ENCODE assay signal across 18 cellular contexts in the genomic region with DNA sequence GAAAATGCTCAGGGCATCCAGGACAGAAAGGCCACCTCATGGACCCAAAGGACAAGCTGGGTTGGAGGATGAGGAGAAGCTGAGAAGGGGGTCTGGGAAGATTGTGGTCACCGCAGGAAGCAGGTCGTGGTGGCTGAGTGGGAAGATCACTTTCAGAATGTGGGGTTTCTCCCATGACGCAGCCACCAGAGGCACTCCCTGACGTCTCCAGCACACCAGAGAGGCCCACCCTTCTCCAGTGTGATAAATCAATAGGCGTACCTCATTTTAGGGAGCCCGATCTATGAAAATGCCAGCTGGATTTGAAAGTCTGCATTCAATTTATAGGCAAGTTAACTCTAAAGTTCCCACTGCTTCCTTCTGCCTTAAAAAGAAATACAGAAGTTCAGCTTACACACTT. TPM values are rescaled to one million over a fixed set of nuclear protein-coding genes. Genes with fewer than 3 reads are reported as not detected.
A peak's percentile ranks its signal among the peaks of the same experiment; 100 is the strongest.
DNase-seq lines count a peak whose midpoint lies in the region; ATAC-seq and TF ChIP-seq lines count a peak whose summit lies in the region.
"Had no signal": no experiment of that assay in that cellular context is flagged by ENCODE, and none has a peak within 500 bp of the region (broad histone marks: within the 10 kb centered on the region; RNA-seq: fewer than 3 reads in every experiment).

No MANE protein-coding gene starts in this region.

- no peak overlapping the region for H3K14ac ChIP-seq in trophoblast cell (ENCODE audit: low read length)

- H3K18ac ChIP-seq in trophoblast cell (ENCODE audit: low read length): no peak overlapping the region

- DNase-seq in SIG-M5 treated with dmso at 0.1 percent for 504 hours (lab: John Stamatoyannopoulos, UW; ENCODE audit: unreplicated experiment): peak; percentile 35
- no peak for DNase-seq in SIG-M5 (lab: John Stamatoyannopoulos, UW)
- DNase-seq in Kasumi-1 (lab: John Stamatoyannopoulos, UW): peak; percentile 2 to 10
- DNase-seq in esophagus muscularis mucosa (ENCODE audit: extremely low spot score): no peak
- DNase-seq in trophoblast cell: no peak
- DNase-seq: 8988T, COR-L47, NCI-H1436, NCI-H2029 treated with DMSO at 0.1 percent for 48 hours, NCI-H510A treated with DMSO at 0.1 percent for 48 hours, RPMI8226 had no signal

- no peak overlapping the region for H3K4ac ChIP-seq in trophoblast cell (ENCODE audit: low read depth, low read length)

- H4K8ac ChIP-seq in trophoblast cell (ENCODE audit: low read depth, low read length): no peak overlapping the region

- intact Hi-C loops in esophagus muscularis mucosa (cut with DNase I): no loop called here

- no peak overlapping the region for H2BK12ac ChIP-seq in trophoblast cell (ENCODE audit: low read length)

- peaks cover 0 to 4% (median 0%) of the 10 kb centered on the region in 4 donors for H3K36me3 ChIP-seq in esophagus muscularis mucosa
- no peaks in the 10 kb centered on the region for H3K36me3 ChIP-seq in trophoblast cell (ENCODE audit: control insufficient read depth in 1 of 2, insufficient read depth in 2 of 2, low read length in 2 of 2)
- H3K36me3 ChIP-seq: SJSA1 had no signal

- H3K79me2 ChIP-seq in trophoblast cell (ENCODE audit: control insufficient read depth, insufficient read depth, low read length, poor library complexity): no peaks in the 10 kb centered on the region

- no peak overlapping the region for H3K4me3 ChIP-seq in esophagus muscularis mucosa
- H3K4me3 ChIP-seq in trophoblast cell (ENCODE audit: low read depth, low read length): no peak overlapping the region
- H3K4me3 ChIP-seq: SJSA1 had no signal

- no peak overlapping the region for H2BK120ac ChIP-seq in trophoblast cell (ENCODE audit: insufficient read depth, low read length, poor library complexity)

- H3K27me3 ChIP-seq in esophagus muscularis mucosa (no peaks in the 10 kb centered on the region), trophoblast cell (ENCODE audit: insufficient read depth, low read length) (no peaks in the 10 kb centered on the region)

- H3K4me1 ChIP-seq in esophagus muscularis mucosa (peaks cover 48 to 95% (median 93%) of the 10 kb centered on the region in 4 donors), trophoblast cell (ENCODE audit: control insufficient read depth in 1 of 2, insufficient read depth in 2 of 2, low read length in 2 of 2) (peaks cover 0 to 2% of the 10 kb centered on the region in 2 experiments)
- H3K4me1 ChIP-seq: SJSA1 had no signal

- no peak overlapping the region for H4K12ac ChIP-seq in trophoblast cell (ENCODE audit: low read depth, low read length)

- peak overlapping the region; percentile 44 for H3K9ac ChIP-seq in trophoblast cell (ENCODE audit: low read length)

- no peaks in the 10 kb centered on the region for H3K79me1 ChIP-seq in trophoblast cell (ENCODE audit: low read length)

- no peak for ATAC-seq in HG02885 (IDR thresholded peaks at IDR 0.05; ENCODE audit: poor library complexity, unreplicated experiment)
- ATAC-seq in GM21526 (IDR thresholded peaks at IDR 0.05; ENCODE audit: low FRiP score, unreplicated experiment): no peak
- no peak for ATAC-seq in HG02588 (IDR thresholded peaks at IDR 0.05; ENCODE audit: unreplicated experiment)
- ATAC-seq: HCT116 had no signal

- no peak overlapping the region for H2BK5ac ChIP-seq in trophoblast cell (ENCODE audit: low read depth, low read length, poor library complexity)

- TF ChIP-seq CTCF in esophagus muscularis mucosa (IDR thresholded peaks at IDR 0.05): no peak

- TF ChIP-seq EP300 in esophagus muscularis mucosa (IDR thresholded peaks at IDR 0.05): no peak

- peak overlapping the region in 3 of 4 donors; percentile 88 to 93 (median 88) for H3K27ac ChIP-seq in esophagus muscularis mucosa (replicated peaks in 1 of 4)
- H3K27ac ChIP-seq in trophoblast cell (ENCODE audit: low read depth, low read length): no peak overlapping the region
- H3K27ac ChIP-seq: C4-2B, SJSA1 had no signal

- H4K91ac ChIP-seq in trophoblast cell (ENCODE audit: low read depth, low read length): no peak overlapping the region

- no peak overlapping the region for H2AFZ ChIP-seq in trophoblast cell (ENCODE audit: insufficient read depth, low read length, poor library complexity)

- no peaks in the 10 kb centered on the region for H3K9me3 ChIP-seq in esophagus muscularis mucosa
- no peaks in the 10 kb centered on the region for H3K9me3 ChIP-seq in trophoblast cell (ENCODE audit: insufficient read depth, low read depth, low read length)
- H3K9me3 ChIP-seq: SJSA1 had no signal

- no peak overlapping the region for H2AK5ac ChIP-seq in trophoblast cell (ENCODE audit: low read length)

- H3K23ac ChIP-seq in trophoblast cell (ENCODE audit: low read length): no peak overlapping the region

- no peak overlapping the region for H3K4me2 ChIP-seq in trophoblast cell (ENCODE audit: low read length)

- no peak for TF ChIP-seq POLR2A in esophagus muscularis mucosa (IDR thresholded peaks at IDR 0.05; ENCODE audit: low read depth)

- WGBS in esophagus muscularis mucosa: 53% methylated on average over 6 of the region's 6 CpGs
- no CpG with 5 or more reads among the region's 6 CpGs for WGBS in trophoblast cell (ENCODE audit: extremely low coverage, insufficient coverage, insufficient read length)

RNA-seq across cellular contexts. Expression of gene TSPAN18, which starts 10.5 kb away (rescaled TPM):
- total RNA-seq in esophagus muscularis mucosa: 10 to 100 TPM; 27.7 to 70.1 (median 50.2) TPM
- 12.0 and 12.8 TPM in 2 replicates for polyA plus RNA-seq in trophoblast cell (2013)
- total RNA-seq: OCI-LY7 had no signal

Comparison
In these comparisons a context has a peak if more than half of its experiments do, and no peak if none do; other contexts are left out.
1. DNase-seq: peak in SIG-M5 treated with dmso at 0.1 percent for 504 hours (single experiment) and Kasumi-1 (2 of 2); none in SIG-M5 (single experiment), esophagus muscularis mucosa (single experiment) and trophoblast cell (0 of 2).